8 cellular contexts compared by ENCODE assay signal in genomic region chr12:113358381-113359132, GRCh38. TPM values are rescaled to one million over a fixed set of nuclear protein-coding genes. Genes with fewer than 3 reads are reported as not detected.
DNase-seq lines count a peak whose midpoint lies in the region; ATAC-seq and TF ChIP-seq lines count a peak whose summit lies in the region.

Gene PLBD2, plus strand, starts transcription at chr12:113358587. Its CDS starts 14 bp downstream, at chr12:113358601.

- peak; percentile 82 for DNase-seq in DMS79 (lab: John Stamatoyannopoulos, UW)
- peak; percentile 90 for DNase-seq in KBM-7
- peak; percentile 92 for DNase-seq in RKO (ENCODE audit: low spot score)
- peak; percentile 91 for DNase-seq in activated T-helper 1 cell treated with Interleukin-2 at 50 U/mL for 16 hours (ENCODE audit: low read depth)
- DNase-seq in esophagus squamous epithelium (lab: John Stamatoyannopoulos, UW), result peak; percentile 74
- DNase-seq in naive B cell, result peak; percentile 92
- DNase-seq in stimulated activated effector memory CD8-positive, alpha-beta T cell treated with anti-CD3 and anti-CD28 coated beads, Interleukin-12 subunit alpha, Interleukin-12 subunit beta, amount 100 ng/mL, for 72 hours (ENCODE audit: low spot score in 2 of 2), result peak; percentile 89 to 94

- peak; percentile 93 for ATAC-seq in GM21723 (IDR thresholded peaks at IDR 0.05; ENCODE audit: unreplicated experiment)
- peak; percentile 90 to 92 for ATAC-seq in naive B cell (ENCODE audit: low read depth in 2 of 2)
- ATAC-seq in stimulated activated effector memory CD8-positive, alpha-beta T cell treated with anti-CD3 and anti-CD28 coated beads, Interleukin-12 subunit alpha, Interleukin-12 subunit beta, amount 100 ng/mL, for 72 hours, result peak; percentile 95

- H3K27ac Mint-ChIP-seq in naive B cell, result peak within 1 kb of the TSS; percentile 71 to 96 (median 95)
- peak within 1 kb of the TSS; percentile 90 for H3K27ac Mint-ChIP-seq in stimulated activated effector memory CD8-positive, alpha-beta T cell treated with anti-CD3 and anti-CD28 coated beads, Interleukin-12 subunit alpha, Interleukin-12 subunit beta, amount 100 ng/mL, for 72 hours

- peak within 1 kb of the TSS; percentile 85 to 95 (median 92) for H3K4me3 Mint-ChIP-seq in naive B cell
- H3K4me3 Mint-ChIP-seq in stimulated activated effector memory CD8-positive, alpha-beta T cell treated with anti-CD3 and anti-CD28 coated beads, Interleukin-12 subunit alpha, Interleukin-12 subunit beta, amount 100 ng/mL, for 72 hours, result peak within 1 kb of the TSS; percentile 90

- intact Hi-C loops in esophagus squamous epithelium (cut with DNase I), result no loop called here

- WGBS in esophagus squamous epithelium, 2 donors, result 0% methylated on average over 1 of the region's 67 CpGs; no CpG with 5 or more reads in 1 of the 2 donors

- no peaks in the 10 kb centered on the region for H3K36me3 ChIP-seq in esophagus squamous epithelium

- H3K27me3 ChIP-seq in esophagus squamous epithelium, result no peaks in the 10 kb centered on the region

- peak in 1 of 6 experiments; percentile 2 for TF ChIP-seq CTCF in esophagus squamous epithelium (IDR thresholded peaks at IDR 0.05)

- H3K4me1 Mint-ChIP-seq in naive B cell, result peaks cover 14 to 23% (median 19%) of the 10 kb centered on the region in 3 donors
- peaks cover 23% of the 10 kb centered on the region for H3K4me1 Mint-ChIP-seq in stimulated activated effector memory CD8-positive, alpha-beta T cell treated with anti-CD3 and anti-CD28 coated beads, Interleukin-12 subunit alpha, Interleukin-12 subunit beta, amount 100 ng/mL, for 72 hours

- peak within 1 kb of the TSS; percentile 74 to 95 (median 90) for H3K27ac ChIP-seq in esophagus squamous epithelium

- no peaks in the 10 kb centered on the region for H3K36me3 Mint-ChIP-seq in naive B cell
- H3K36me3 Mint-ChIP-seq in stimulated activated effector memory CD8-positive, alpha-beta T cell treated with anti-CD3 and anti-CD28 coated beads, Interleukin-12 subunit alpha, Interleukin-12 subunit beta, amount 100 ng/mL, for 72 hours, result peaks cover 6% of the 10 kb centered on the region

- no peaks in the 10 kb centered on the region for H3K9me3 ChIP-seq in esophagus squamous epithelium

- TF ChIP-seq POLR2A in esophagus squamous epithelium (IDR thresholded peaks at IDR 0.05), result peak in 2 of 4 donors; percentile 58 to 74

- no peaks in the 10 kb centered on the region for H3K27me3 Mint-ChIP-seq in naive B cell

- peaks cover 7 to 32% (median 10%) of the 10 kb centered on the region in 3 donors for H3K4me1 ChIP-seq in esophagus squamous epithelium

- in situ Hi-C loops in KBM-7 (cut with MboI; ENCODE audit: low pct_unique_long_range_greater_than_20kb, low sequenced_read_pairs), result no loop called here

- peak within 1 kb of the TSS; percentile 58 to 99 (median 97) for H3K4me3 ChIP-seq in esophagus squamous epithelium

- no peaks in the 10 kb centered on the region for H3K9me3 Mint-ChIP-seq in naive B cell
- no peaks in the 10 kb centered on the region for H3K9me3 Mint-ChIP-seq in stimulated activated effector memory CD8-positive, alpha-beta T cell treated with anti-CD3 and anti-CD28 coated beads, Interleukin-12 subunit alpha, Interleukin-12 subunit beta, amount 100 ng/mL, for 72 hours

RNA-seq across cellular contexts. Expression of gene PLBD2, which starts in this region (rescaled TPM):
- 10 to 100 TPM; 14.3 to 22.0 (median 17.1) TPM for total RNA-seq in esophagus squamous epithelium
- 1 to 10 TPM; 1.4 to 6.0 (median 2.6) TPM for polyA plus RNA-seq in naive B cell (ENCODE audit: low read depth in 6 of 6)

Comparison
In these comparisons a context has a peak if more than half of its experiments do, and no peak if none do; other contexts are left out.
1. Peak in every context shown above with its lines: DNase-seq, ATAC-seq, H3K4me3 ChIP-seq and H3K27ac ChIP-seq.